In genomic region chr12:130583800-130584199, GRCh38 we compare ENCODE assay signal across 29 cellular contexts.
"Had no signal": no experiment of that assay in that cellular context is flagged by ENCODE, and none has a peak within 500 bp of the region (broad histone marks: within the 10 kb centered on the region; RNA-seq: fewer than 3 reads in every experiment).

No MANE protein-coding gene starts in this region.

- H3K4me1 ChIP-seq: ascending aorta, breast epithelium, colonic mucosa, heart left ventricle had no signal

- H3K4me3 ChIP-seq: ascending aorta, breast epithelium, cardiac muscle cell, colonic mucosa, heart left ventricle had no signal

- H3K36me3 Mint-ChIP-seq: activated CD4-positive, alpha-beta memory T cell treated with anti-CD3 and anti-CD28 coated beads for 36 hours; activated naive CD4-positive, alpha-beta T cell treated with anti-CD3 and anti-CD28 coated beads, Interleukin-2, amount 10 ng/mL, durations not matched to agents 7 days and 5 days; activated naive CD8-positive, alpha-beta T cell treated with anti-CD3 and anti-CD28 coated beads, Interleukin-2, amount 10 ng/mL, durations not matched to agents 7 days and 5 days; brain had no signal

- H3K4me3 Mint-ChIP-seq: activated CD4-positive, alpha-beta memory T cell treated with anti-CD3 and anti-CD28 coated beads for 36 hours; activated CD4-positive, alpha-beta T cell treated with anti-CD3 and anti-CD28 coated beads for 36 hours; activated CD4-positive, alpha-beta T cell treated with anti-CD3 and anti-CD28 coated beads, Interleukin-2, amount 10 ng/mL, durations not matched to agents 24 days and 14 days; activated CD8-positive, alpha-beta T cell treated with anti-CD3 and anti-CD28 coated beads, Interleukin-2, amount 10 ng/mL, durations not matched to agents 7 days and 5 days; activated naive CD4-positive, alpha-beta T cell treated with anti-CD3 and anti-CD28 coated beads, Interleukin-2, amount 10 ng/mL, durations not matched to agents 7 days and 5 days; activated naive CD8-positive, alpha-beta T cell treated with anti-CD3 and anti-CD28 coated beads, Interleukin-2, amount 10 ng/mL, durations not matched to agents 7 days and 5 days; activated T-cell treated with anti-CD3 and anti-CD28 coated beads, Interleukin-2, amount 50 U/mL, for 24 hours; activated T-cell treated with anti-CD3 and anti-CD28 coated beads, Interleukin-2, amount 50 U/mL, for 72 hours; brain had no signal

- ATAC-seq: activated CD4-positive, alpha-beta T cell treated with anti-CD3 and anti-CD28 coated beads for 36 hours; activated CD8-positive, alpha-beta T cell treated with anti-CD3 and anti-CD28 coated beads, Interleukin-2, amount 10 ng/mL, durations not matched to agents 7 days and 5 days; activated naive CD4-positive, alpha-beta T cell treated with anti-CD3 and anti-CD28 coated beads, Interleukin-2, amount 50 U/mL, for 72 hours; activated T-cell treated with anti-CD3 and anti-CD28 coated beads, Interleukin-2, amount 50 U/mL, for 72 hours; esophagus mucosa; heart left ventricle had no signal

- DNase-seq: activated CD4-positive, alpha-beta memory T cell treated with anti-CD3 and anti-CD28 coated beads for 36 hours; activated CD4-positive, alpha-beta T cell treated with anti-CD3 and anti-CD28 coated beads for 36 hours; activated CD4-positive, alpha-beta T cell treated with anti-CD3 and anti-CD28 coated beads, Interleukin-2, amount 10 ng/mL, durations not matched to agents 24 days and 14 days; activated CD4-positive, CD25-positive, alpha-beta regulatory T cell; activated CD4-positive, CD25-positive, alpha-beta regulatory T cell treated with anti-CD3 and anti-CD28 coated beads, Interleukin-2, amount 50 U/mL, for 72 hours; activated CD8-positive, alpha-beta memory T cell treated with anti-CD3 and anti-CD28 coated beads, Interleukin-2, amount 50 U/mL, for 48 hours; activated CD8-positive, alpha-beta T cell treated with anti-CD3 and anti-CD28 coated beads, Interleukin-2, amount 10 ng/mL, durations not matched to agents 7 days and 5 days; activated gamma-delta T cell; activated naive CD4-positive, alpha-beta T cell; activated naive CD4-positive, alpha-beta T cell treated with anti-CD3 and anti-CD28 coated beads, Interleukin-2, amount 10 ng/mL, durations not matched to agents 7 days and 5 days; activated naive CD8-positive, alpha-beta T cell treated with anti-CD3 and anti-CD28 coated beads, Interleukin-2, amount 10 ng/mL, durations not matched to agents 7 days and 5 days; activated T-cell treated with anti-CD3 and anti-CD28 coated beads for 4 hours; activated T-cell treated with anti-CD3 and anti-CD28 coated beads, Interleukin-2, amount 50 U/mL, for 24 hours; activated T-cell treated with anti-CD3 and anti-CD28 coated beads, Interleukin-2, amount 50 U/mL, for 72 hours; central memory CD4-positive, alpha-beta T cell; cerebellar nuclear complex; colonic mucosa; effector CD8-positive, alpha-beta T cell; foreskin fibroblast; glutamatergic neuron; heart left ventricle had no signal

- H3K9me3 ChIP-seq: ascending aorta, colonic mucosa, heart left ventricle had no signal

- H3K4me1 Mint-ChIP-seq: activated CD4-positive, alpha-beta T cell treated with anti-CD3 and anti-CD28 coated beads for 36 hours; activated CD4-positive, alpha-beta T cell treated with anti-CD3 and anti-CD28 coated beads, Interleukin-2, amount 10 ng/mL, durations not matched to agents 24 days and 14 days; activated naive CD4-positive, alpha-beta T cell treated with anti-CD3 and anti-CD28 coated beads, Interleukin-2, amount 10 ng/mL, durations not matched to agents 7 days and 5 days; activated naive CD8-positive, alpha-beta T cell treated with anti-CD3 and anti-CD28 coated beads, Interleukin-2, amount 10 ng/mL, durations not matched to agents 7 days and 5 days had no signal

- H3K27me3 ChIP-seq: ascending aorta, cardiac muscle cell, colonic mucosa, heart left ventricle had no signal

- H3K27ac ChIP-seq: ascending aorta, breast epithelium, cardiac muscle cell, colonic mucosa, heart left ventricle had no signal

- H3K36me3 ChIP-seq: ascending aorta, breast epithelium, cardiac muscle cell, colonic mucosa, heart left ventricle had no signal

- FAIRE-seq: endometrium, frontal cortex had no signal

- H3K27ac Mint-ChIP-seq: activated CD4-positive, alpha-beta memory T cell treated with anti-CD3 and anti-CD28 coated beads for 36 hours; activated CD4-positive, alpha-beta T cell treated with anti-CD3 and anti-CD28 coated beads for 36 hours; activated CD4-positive, alpha-beta T cell treated with anti-CD3 and anti-CD28 coated beads, Interleukin-2, amount 10 ng/mL, durations not matched to agents 24 days and 14 days; activated CD8-positive, alpha-beta T cell treated with anti-CD3 and anti-CD28 coated beads, Interleukin-2, amount 10 ng/mL, durations not matched to agents 7 days and 5 days; activated naive CD4-positive, alpha-beta T cell treated with anti-CD3 and anti-CD28 coated beads, Interleukin-2, amount 10 ng/mL, durations not matched to agents 7 days and 5 days; activated naive CD4-positive, alpha-beta T cell treated with anti-CD3 and anti-CD28 coated beads, Interleukin-2, amount 50 U/mL, for 72 hours; activated naive CD8-positive, alpha-beta T cell treated with anti-CD3 and anti-CD28 coated beads, Interleukin-2, amount 10 ng/mL, durations not matched to agents 7 days and 5 days; activated T-cell treated with anti-CD3 and anti-CD28 coated beads, Interleukin-2, amount 50 U/mL, for 24 hours; activated T-cell treated with anti-CD3 and anti-CD28 coated beads, Interleukin-2, amount 50 U/mL, for 72 hours; brain had no signal

- H3K27me3 Mint-ChIP-seq: activated CD4-positive, alpha-beta memory T cell treated with anti-CD3 and anti-CD28 coated beads for 36 hours; activated CD4-positive, alpha-beta T cell treated with anti-CD3 and anti-CD28 coated beads, Interleukin-2, amount 10 ng/mL, durations not matched to agents 24 days and 14 days; activated naive CD4-positive, alpha-beta T cell treated with anti-CD3 and anti-CD28 coated beads, Interleukin-2, amount 10 ng/mL, durations not matched to agents 7 days and 5 days; brain had no signal
